In the genomic region with DNA sequence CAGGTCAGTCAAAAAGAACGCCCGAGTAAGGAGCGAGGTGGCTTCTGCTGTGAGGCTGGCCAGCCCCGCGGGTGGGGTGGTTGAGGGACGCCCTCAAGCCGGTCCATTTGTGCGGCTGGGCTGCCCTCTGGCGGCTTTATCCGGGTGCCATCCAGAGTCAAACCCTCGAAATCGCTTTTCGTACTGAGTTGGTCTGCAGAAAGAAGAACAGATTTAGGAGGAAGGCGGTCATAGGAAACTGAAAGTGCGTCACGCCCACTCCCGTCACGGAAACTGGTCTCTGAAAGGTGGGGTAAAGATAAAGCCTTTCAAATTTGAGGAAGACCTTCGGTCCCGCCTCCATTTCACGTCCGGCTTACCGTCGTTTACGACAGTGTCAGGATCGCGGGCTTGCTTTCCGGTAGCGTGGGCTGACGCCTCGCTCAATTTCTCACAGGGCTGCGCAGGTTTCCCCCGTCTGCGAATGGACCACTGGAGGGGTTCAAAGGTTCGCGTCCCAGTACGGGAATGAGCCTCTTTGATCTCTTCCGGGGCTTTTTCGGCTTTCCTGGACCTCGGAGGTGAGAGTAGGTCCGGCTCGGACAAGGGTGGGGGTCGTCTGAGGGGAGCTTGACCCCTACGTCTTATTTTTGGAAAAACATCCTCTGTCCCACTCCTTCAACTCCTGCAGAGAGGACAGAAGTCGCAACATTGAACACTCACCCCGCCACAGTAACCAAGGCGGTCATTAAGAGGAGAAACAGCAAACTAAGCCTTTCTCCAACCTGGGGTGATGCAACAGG, we compare ENCODE assay signal across 8 cellular contexts. TPM values are rescaled to one million over a fixed set of nuclear protein-coding genes. Genes with fewer than 3 reads are reported as not detected.
DNase-seq lines count a peak whose midpoint lies in the region; ATAC-seq, FAIRE-seq and TF ChIP-seq lines count a peak whose summit lies in the region.

A gene (plus strand): TSS at position 413 of the 782 bp plus-strand sequence. CDS start 95 bp downstream, at position 508.

- H3K18ac ChIP-seq in H1 (ENCODE audit: extremely low read depth, low read length), result peak within 1 kb of the TSS; percentile 98
- peak within 1 kb of the TSS in 1 of 2 experiments; percentile 66 for H3K18ac ChIP-seq in mesenchymal stem cell (ENCODE audit: low read depth in 1 of 2, low read length in 2 of 2)

- H3K9me3 ChIP-seq in H1 (ENCODE audit: insufficient read depth in 2 of 2, low read depth in 1 of 2, low read length in 1 of 2), result no peaks in the 10 kb centered on the region
- no peaks in the 10 kb centered on the region for H3K9me3 ChIP-seq in mesenchymal stem cell (ENCODE audit: control insufficient read depth, low read length)

- H2AK5ac ChIP-seq in H1 (ENCODE audit: low read depth, low read length), result 0 out of 2 replicates have a peak within 1 kb of the TSS, but pooled peaks have one; percentile 39
- H2AK5ac ChIP-seq in mesenchymal stem cell (ENCODE audit: low read length, severe bottlenecking), result peak within 1 kb of the TSS; percentile 6

- H3K4me3 ChIP-seq in H1 (ENCODE audit: extremely low read depth in 1 of 4, insufficient read depth in 2 of 4, low read depth in 3 of 4, low read length in 4 of 4) (peak within 1 kb of the TSS; percentile 89 to 98 (median 94)), mesenchymal stem cell (ENCODE audit: insufficient read depth in 1 of 2, low read depth in 1 of 2, low read length in 2 of 2) (peak within 1 kb of the TSS; percentile 78 to 94)

- CTCF ChIA-PET in activated CD8-positive, alpha-beta memory T cell treated with anti-CD3 and anti-CD28 coated beads for 36 hours (lab: Charles Lee), result interaction anchor here (0.7 to 2.2 kb wide), 14 partner anchors 11 to 286 kb away, joined by 3 to 10 read pairs (median 4); a partner anchor contains a TSS
- CTCF ChIA-PET in H1 (lab: Charles Lee; ENCODE audit: partially characterized antibody), result interaction anchor here (0.6 to 4.6 kb wide), 28 partner anchors 9 to 316 kb away, joined by 3 to 17 read pairs (median 4); no protein-coding TSS in a partner anchor

- peak; percentile 96 for DNase-seq in COLO668 (lab: John Stamatoyannopoulos, UW; ENCODE audit: unreplicated experiment)
- peak; percentile 92 for DNase-seq in HS-5 (ENCODE audit: low read depth)
- peak; percentile 94 for DNase-seq in NK-92 treated with Interleukin-12 subunit alpha and Interleukin-12 subunit beta, amount 100 ng/mL, for 24 hours (lab: John Stamatoyannopoulos, UW)
- DNase-seq in H1 (ENCODE audit: low read depth in 1 of 2, low spot score in 2 of 2), result peak; percentile 64 to 91
- DNase-seq in mesenchymal stem cell, result peak; percentile 97
- DNase-seq in stimulated activated CD8-positive, alpha-beta memory T cell treated with anti-CD3 and anti-CD28 coated beads, Interleukin-15, amount 100 ng/mL, for 1 hour (ENCODE audit: low read depth), result peak; percentile 98

- H3K23me2 ChIP-seq in H1 (ENCODE audit: low read depth, low read length), result no peaks in the 10 kb centered on the region; the same call in none of the 2 replicates

- H3K27ac ChIP-seq in H1 (ENCODE audit: low read depth, low read length) (peak within 1 kb of the TSS; percentile 81; the same call in 1 of the 2 replicates), mesenchymal stem cell (ENCODE audit: low read length, poor library complexity, severe bottlenecking) (peak within 1 kb of the TSS; percentile 85)

- TF ChIP-seq RAD21 in H1 (IDR thresholded peaks at IDR 0.05 in 1 of 2, conservative IDR thresholded peaks at IDR 0.05 in 1 of 2; ENCODE audit: low read depth in 2 of 2, low read length in 2 of 2), result peak; percentile 80 to 84

- H4K91ac ChIP-seq in H1 (replicated peaks; ENCODE audit: insufficient read length, low read length), result peak within 1 kb of the TSS; percentile 67
- H4K91ac ChIP-seq in mesenchymal stem cell (ENCODE audit: low read length), result no peak within 1 kb of the TSS

- H3K27me3 ChIP-seq in H1 (replicated peaks in 1 of 4; ENCODE audit: control insufficient read depth in 3 of 4, extremely low read depth in 1 of 4, insufficient read depth in 3 of 4, low read length in 3 of 4) (no peaks in the 10 kb centered on the region), mesenchymal stem cell (ENCODE audit: control insufficient read depth in 1 of 2, insufficient read depth in 1 of 2, low read length in 2 of 2) (no peaks in the 10 kb centered on the region)

- H2BK15ac ChIP-seq in H1 (ENCODE audit: low read length) (no peak within 1 kb of the TSS), mesenchymal stem cell (ENCODE audit: low read depth, poor library complexity, severe bottlenecking) (no peak within 1 kb of the TSS)

- H3K36me3 ChIP-seq in H1 (ENCODE audit: control insufficient read depth in 2 of 4, insufficient read depth in 4 of 4, low read length in 3 of 4), result peaks cover 13 to 45% (median 29%) of the 10 kb centered on the region in 4 experiments; a peak in 6 of 8 replicates
- peaks cover 31 to 59% of the 10 kb centered on the region in 2 experiments for H3K36me3 ChIP-seq in mesenchymal stem cell (ENCODE audit: control insufficient read depth in 1 of 2, insufficient read depth in 2 of 2, low read depth in 1 of 2, low read length in 2 of 2)

- H2BK5ac ChIP-seq in H1 (ENCODE audit: low read depth, low read length) (peak within 1 kb of the TSS; percentile 91), mesenchymal stem cell (ENCODE audit: low read depth, low read length, poor library complexity, severe bottlenecking) (no peak within 1 kb of the TSS)

- H3K79me2 ChIP-seq in H1 (ENCODE audit: control insufficient read depth in 1 of 2, insufficient read depth in 2 of 2, low read length in 2 of 2), result peaks cover 0 to 6% of the 10 kb centered on the region in 2 experiments; a peak in 1 of 4 replicates

- H3K4me1 ChIP-seq in H1 (replicated peaks in 1 of 4; ENCODE audit: control insufficient read depth in 3 of 4, insufficient read depth in 4 of 4, low read length in 3 of 4), result peaks cover 0 to 5% (median 0%) of the 10 kb centered on the region in 4 experiments; a peak in 2 of 7 replicates
- H3K4me1 ChIP-seq in mesenchymal stem cell (ENCODE audit: control insufficient read depth, insufficient read depth, low read depth, low read length), result peaks cover 4% of the 10 kb centered on the region

- H3K23ac ChIP-seq in H1 (ENCODE audit: insufficient read length) (no peak within 1 kb of the TSS), mesenchymal stem cell (ENCODE audit: low read length in 2 of 2) (peak within 1 kb of the TSS in 1 of 2 experiments; percentile 29)

- H2BK120ac ChIP-seq in H1 (replicated peaks; ENCODE audit: low read depth, low read length) (peak within 1 kb of the TSS; percentile 30), mesenchymal stem cell (ENCODE audit: low read depth, low read length) (peak within 1 kb of the TSS; percentile 58)

- peak; percentile 73 to 85 (median 78) for TF ChIP-seq CTCF in H1 (IDR thresholded peaks at IDR 0.05; ENCODE audit: control extremely low read depth in 1 of 3, insufficient read depth in 1 of 3, low read depth in 1 of 3, low read length in 3 of 3)

- H3K79me1 ChIP-seq in H1 (ENCODE audit: low read depth, low read length) (no peaks in the 10 kb centered on the region; the same call in 1 of the 2 replicates), mesenchymal stem cell (replicated peaks; ENCODE audit: low read length, poor library complexity, severe bottlenecking) (peaks cover 22% of the 10 kb centered on the region)

- peak; percentile 19 for FAIRE-seq in H1 (lab: Jason Lieb, UNC)

- peak in 1 of 2 experiments; percentile 53; a peak in 2 of 3 replicates for TF ChIP-seq POLR2A in H1 (IDR thresholded peaks at IDR 0.05; ENCODE audit: control extremely low read depth in 1 of 2, low read depth in 2 of 2, low read length in 2 of 2)

- peak within 1 kb of the TSS; percentile 50 for H3K4ac ChIP-seq in H1 (replicated peaks; ENCODE audit: insufficient read length, low read depth, low read length)
- peak within 1 kb of the TSS; percentile 14 to 83 for H3K4ac ChIP-seq in mesenchymal stem cell (ENCODE audit: low read depth in 1 of 2, low read length in 2 of 2)

- H2AFZ ChIP-seq in H1 (ENCODE audit: low read length), result peak within 1 kb of the TSS; percentile 91
- peak within 1 kb of the TSS; percentile 78 for H2AFZ ChIP-seq in mesenchymal stem cell (ENCODE audit: low read depth, low read length)

- H4K5ac ChIP-seq in H1 (ENCODE audit: insufficient read length, low read depth, low read length), result peak within 1 kb of the TSS; percentile 78

- H4K8ac ChIP-seq in H1 (ENCODE audit: extremely low read depth, insufficient read depth, low read length), result peak within 1 kb of the TSS; percentile 60
- peak within 1 kb of the TSS; percentile 81 for H4K8ac ChIP-seq in mesenchymal stem cell (ENCODE audit: low read length)

- H3K9ac ChIP-seq in H1 (replicated peaks in 1 of 4; ENCODE audit: extremely low read depth in 1 of 4, low read depth in 3 of 4, low read length in 3 of 4), result peak within 1 kb of the TSS; percentile 68 to 97 (median 84)
- peak within 1 kb of the TSS; percentile 100 for H3K9ac ChIP-seq in mesenchymal stem cell (ENCODE audit: low read length)

- peak; percentile 82 for ATAC-seq in GM19467 (IDR thresholded peaks at IDR 0.05; ENCODE audit: unreplicated experiment)

- no peak within 1 kb of the TSS for H2BK20ac ChIP-seq in H1 (ENCODE audit: low read length)

- 1% methylated on average over 47 of the region's 47 CpGs; no CpG with 5 or more reads in 1 of the 2 experiments for WGBS in H1 (ENCODE audit: extremely low coverage in 1 of 2, insufficient coverage in 1 of 2, insufficient read length in 1 of 2, insufficient replicate concordance in 2 of 2, low coverage in 1 of 2, low lambda C conversion rate in 2 of 2, missing lambda C conversion rate in 1 of 2), 2 experiments
- WGBS in mesenchymal stem cell, result under 1% methylated on average over 33 of the region's 47 CpGs

- POLR2A ChIA-PET in activated CD8-positive, alpha-beta memory T cell treated with anti-CD3 and anti-CD28 coated beads for 36 hours (lab: Charles Lee), result interaction anchor here (0.6 to 1.1 kb wide), 8 partner anchors 11 to 580 kb away, joined by 3 to 10 read pairs (median 6); no protein-coding TSS in a partner anchor
- POLR2A ChIA-PET in H1 (lab: Charles Lee; ENCODE audit: partially characterized antibody), result interaction anchor here (0.6 to 1.9 kb wide), 17 partner anchors 11 to 213 kb away, joined by 3 to 15 read pairs (median 4); a partner anchor contains a TSS

- TF ChIP-seq EP300 in H1 (IDR thresholded peaks at IDR 0.05; ENCODE audit: borderline replicate concordance in 1 of 2, low read depth in 2 of 2, low read length in 2 of 2), result no peak

- H3K4me2 ChIP-seq in H1 (ENCODE audit: insufficient read depth in 1 of 2, low read depth in 2 of 2, low read length in 2 of 2) (peak within 1 kb of the TSS; percentile 60 to 87), mesenchymal stem cell (ENCODE audit: low read length, poor library complexity, severe bottlenecking) (peak within 1 kb of the TSS; percentile 85)

- H3K14ac ChIP-seq in H1 (ENCODE audit: insufficient read length) (peak within 1 kb of the TSS; percentile 81), mesenchymal stem cell (ENCODE audit: low read length in 2 of 2) (peak within 1 kb of the TSS in 1 of 2 experiments; percentile 3)

- no peak within 1 kb of the TSS for H3K56ac ChIP-seq in H1 (replicated peaks; ENCODE audit: insufficient read length, low read depth, low read length)

- H4K20me1 ChIP-seq in H1 (replicated peaks in 1 of 2; ENCODE audit: control insufficient read depth in 1 of 2, insufficient read depth in 2 of 2, low read length in 2 of 2), result peaks cover 0 to 3% of the 10 kb centered on the region in 2 experiments

- H2BK12ac ChIP-seq in H1 (ENCODE audit: low read depth, low read length), result peak within 1 kb of the TSS; percentile 50; the same call in 1 of the 2 replicates
- no peak within 1 kb of the TSS for H2BK12ac ChIP-seq in mesenchymal stem cell (ENCODE audit: low read length in 2 of 2)

RNA-seq across cellular contexts. Expression of the gene that starts here (rescaled TPM):
- 100 to 1,000 TPM; 173 to 176 TPM for total RNA-seq in activated CD8-positive, alpha-beta memory T cell treated with anti-CD3 and anti-CD28 coated beads for 36 hours
- 73.7 and 82.2 TPM in 2 replicates for total RNA-seq in H1 (2021; fragmentation: NEBNext Ultra II Directional; extraction: Animal tissue kit (Norgen Biotek cat#: 25700))
- 111 and 115 TPM in 2 replicates for polyA plus RNA-seq in H1 (2011; rRNA removed)
- 125 TPM for polyA plus RNA-seq in H1 (2011; cell fraction: cytosol; rRNA removed)
- polyA plus RNA-seq in H1 (2011; cell fraction: nucleus; rRNA removed), result 121 TPM
- 91.0 to 107 TPM (median 105 TPM) in 4 replicates for polyA plus RNA-seq in H1 (2012, experiment 1 of 2)
- polyA plus RNA-seq in H1 (2012, experiment 2 of 2), result 130 TPM
- 76.6 TPM for polyA plus RNA-seq in H1 (2013, experiment 1 of 2)
- 74.5 TPM for polyA plus RNA-seq in H1 (2013, experiment 2 of 2)
- polyA minus RNA-seq in H1 (2011; rRNA and poly(A)+ RNA removed), result 72.3 and 75.2 TPM in 2 replicates
- polyA minus RNA-seq in H1 (2011; cell fraction: cytosol; rRNA and poly(A)+ RNA removed), result 32.4 TPM
- 26.4 TPM for polyA minus RNA-seq in H1 (2011; cell fraction: nucleus; rRNA and poly(A)+ RNA removed)
- polyA plus RNA-seq in mesenchymal stem cell (2013, experiment 1 of 2), result 83.7 TPM
- 81.9 TPM for polyA plus RNA-seq in mesenchymal stem cell (2013, experiment 2 of 2)

Comparison
In these comparisons a context has a peak if more than half of its experiments do, and no peak if none do; other contexts are left out.
1. Peak in every context shown above with its lines: DNase-seq, ATAC-seq, H3K4me3 ChIP-seq and H3K27ac ChIP-seq.